ENCODE assay signal across 20 cellular contexts in genomic region chr2:32780961-32781360, GRCh38.
DNase-seq lines count a peak whose midpoint lies in the region; ATAC-seq, FAIRE-seq and TF ChIP-seq lines count a peak whose summit lies in the region.
"Had no signal": no experiment of that assay in that cellular context is flagged by ENCODE, and none has a peak within 500 bp of the region (broad histone marks: within the 10 kb centered on the region; RNA-seq: fewer than 3 reads in every experiment).

No MANE protein-coding gene starts in this region.

- H3K27me3 ChIP-seq in GM12878 (replicated peaks in 1 of 2; ENCODE audit: control insufficient read depth in 2 of 2, insufficient read depth in 2 of 2, low read length in 1 of 2), result no peaks in the 10 kb centered on the region
- H3K27me3 ChIP-seq: BLaER1 had no signal

- ATAC-seq in GM12878 (no peak), GM21723 (IDR thresholded peaks at IDR 0.05; ENCODE audit: unreplicated experiment) (no peak)

- no peak overlapping the region for H3K27ac ChIP-seq in GM12878 (ENCODE audit: control insufficient read depth, insufficient read depth)
- H3K27ac ChIP-seq: BLaER1 had no signal

- no peaks in the 10 kb centered on the region for H3K4me1 ChIP-seq in GM12878 (ENCODE audit: control insufficient read depth, insufficient read depth, low read length)
- H3K4me1 ChIP-seq: BLaER1, Caco-2, HAP-1 had no signal

- TF ChIP-seq RAD21 in GM12878 (IDR thresholded peaks at IDR 0.05; ENCODE audit: insufficient read depth, low read depth, low read length), result no peak

- SMC1A ChIA-PET in GM12878 (lab: Charles Lee; ENCODE audit: uncharacterized antibody, unreplicated experiment), result interaction anchor here (0.7 kb wide), 1 partner anchor 45 kb away, joined by 3 read pairs; no protein-coding TSS in a partner anchor

- H4K20me1 ChIP-seq in GM12878 (ENCODE audit: control insufficient read depth, insufficient read depth), result no peaks in the 10 kb centered on the region
- H4K20me1 ChIP-seq: BLaER1 had no signal

- CTCF ChIA-PET in GM12878 (lab: Yijun Ruan, JAX), result interaction anchor here (1.0 kb wide), 1 partner anchor 599 kb away, joined by 3 read pairs; no protein-coding TSS in a partner anchor

- no peak overlapping the region for H3K9ac ChIP-seq in GM12878 (ENCODE audit: control insufficient read depth, insufficient read depth, low read length)
- H3K9ac ChIP-seq: BLaER1 had no signal

- H3K9me3 ChIP-seq in GM12878 (replicated peaks; ENCODE audit: control insufficient read depth, insufficient read depth, low read length), result peaks cover 5% of the 10 kb centered on the region; the same call in 2 of the 3 replicates
- H3K9me3 ChIP-seq: HAP-1 had no signal

- RAD21 ChIA-PET in GM12878 (lab: Charles Lee; ENCODE audit: unreplicated experiment), result interaction anchor here (0.7 kb wide), 1 partner anchor 14 kb away, joined by 3 read pairs; no protein-coding TSS in a partner anchor

- H3K4me3 ChIP-seq in GM12878 (no peak overlapping the region), fibroblast of the aortic adventitia (ENCODE audit: low read depth, low read length) (no peak overlapping the region)
- H3K4me3 ChIP-seq: BLaER1, HAP-1 had no signal

- H3K4me2 ChIP-seq in GM12878 (ENCODE audit: control insufficient read depth, insufficient read depth), result no peak overlapping the region
- H3K4me2 ChIP-seq: BLaER1 had no signal

- in situ Hi-C loops in GM12878 (cut with MboI), result no loop called here

- TF ChIP-seq POLR2A in GM12878 (IDR thresholded peaks at IDR 0.05; ENCODE audit: low read depth, low read length), result no peak

- intact Hi-C loops in GM12878 (cut with micrococcal nuclease; ENCODE audit: unreplicated experiment), result no loop called here

- BruUV-seq in GM12878 (replicated peaks; lab: Mats Ljungman, UMichigan), result no TSS peak

- peak; percentile 59 for FAIRE-seq in GM12878 (lab: Jason Lieb, UNC)
- FAIRE-seq: G401.6, GM12892, GM19239, H1 had no signal

- TF ChIP-seq CTCF in GM12878 (IDR thresholded peaks at IDR 0.05 in 2 of 3, conservative IDR thresholded peaks at IDR 0.05 in 1 of 3; ENCODE audit: control insufficient read depth in 2 of 3, extremely low read depth in 1 of 3, insufficient read depth in 1 of 3, low read depth in 3 of 3, low read length in 3 of 3) (no peak), fibroblast of the aortic adventitia (IDR thresholded peaks at IDR 0.05; ENCODE audit: insufficient read depth, low read length) (no peak)

- no peak overlapping the region for H2AFZ ChIP-seq in GM12878 (ENCODE audit: control insufficient read depth, low read depth, low read length)

- DNase-seq in Daoy (ENCODE audit: low read depth), result peak; percentile 29
- DNase-seq in NCI-H226, result peak; percentile 53
- no peak for DNase-seq in GM12878 (ENCODE audit: low read depth, low spot score)
- DNase-seq in fibroblast of the aortic adventitia (ENCODE audit: low read depth), result peak; percentile 47
- DNase-seq in iPS-NIHi7 (ENCODE audit: extremely low spot score), result no peak
- no peak for DNase-seq in islet precursor cell
- DNase-seq: 8988T; AML-193; Caco-2; CD8-positive, alpha-beta memory T cell; DMS79; EL; HFFc6 had no signal

- TF ChIP-seq EP300 in GM12878 (IDR thresholded peaks at IDR 0.05; ENCODE audit: borderline replicate concordance in 1 of 2, control insufficient read depth in 1 of 2, low read depth in 2 of 2, low read length in 2 of 2), result no peak

- POLR2A ChIA-PET in GM12878 (lab: Charles Lee), result no interaction called here

- H3K79me2 ChIP-seq in GM12878 (ENCODE audit: control insufficient read depth, insufficient read depth, low read length), result no peaks in the 10 kb centered on the region

- WGBS in GM12878 (ENCODE audit: insufficient coverage, insufficient replicate concordance, low lambda C conversion rate, missing lambda C conversion rate), result 75% methylated on average over 2 of the region's 2 CpGs

- H3K36me3 ChIP-seq in GM12878 (ENCODE audit: control insufficient read depth in 2 of 2, insufficient read depth in 2 of 2, low read length in 1 of 2), result no peaks in the 10 kb centered on the region; a peak in 1 of 4 replicates
- H3K36me3 ChIP-seq: HAP-1 had no signal

TF ChIP-seq in GM12878, 131 proteins besides CTCF, POLR2A, EP300 and RAD21 (continues in another document):
- TF ChIP-seq CHD1 (IDR thresholded peaks at IDR 0.05; ENCODE audit: low read depth, low read length) (no peak), ZBTB11 (CRISPR knock-in tag; IDR thresholded peaks at IDR 0.05) (no peak), ZNF274 (IDR thresholded peaks at IDR 0.05; ENCODE audit: insufficient read depth, insufficient read length) (no peak), SIX5 (IDR thresholded peaks at IDR 0.05; ENCODE audit: low read depth, low read length, severe bottlenecking) (no peak), ZBED1 (IDR thresholded peaks at IDR 0.05; ENCODE audit: borderline replicate concordance) (no peak), TAF1 (IDR thresholded peaks at IDR 0.05; ENCODE audit: borderline replicate concordance, low read depth, low read length) (no peak)
- TF ChIP-seq, protein P1, sequence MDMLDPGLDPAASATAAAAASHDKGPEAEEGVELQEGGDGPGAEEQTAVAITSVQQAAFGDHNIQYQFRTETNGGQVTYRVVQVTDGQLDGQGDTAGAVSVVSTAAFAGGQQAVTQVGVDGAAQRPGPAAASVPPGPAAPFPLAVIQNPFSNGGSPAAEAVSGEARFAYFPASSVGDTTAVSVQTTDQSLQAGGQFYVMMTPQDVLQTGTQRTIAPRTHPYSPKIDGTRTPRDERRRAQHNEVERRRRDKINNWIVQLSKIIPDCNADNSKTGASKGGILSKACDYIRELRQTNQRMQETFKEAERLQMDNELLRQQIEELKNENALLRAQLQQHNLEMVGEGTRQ (IDR thresholded peaks at IDR 0.05; ENCODE audit: borderline replicate concordance, low read depth, low read length), result no peak
- TF ChIP-seq, protein P2, sequence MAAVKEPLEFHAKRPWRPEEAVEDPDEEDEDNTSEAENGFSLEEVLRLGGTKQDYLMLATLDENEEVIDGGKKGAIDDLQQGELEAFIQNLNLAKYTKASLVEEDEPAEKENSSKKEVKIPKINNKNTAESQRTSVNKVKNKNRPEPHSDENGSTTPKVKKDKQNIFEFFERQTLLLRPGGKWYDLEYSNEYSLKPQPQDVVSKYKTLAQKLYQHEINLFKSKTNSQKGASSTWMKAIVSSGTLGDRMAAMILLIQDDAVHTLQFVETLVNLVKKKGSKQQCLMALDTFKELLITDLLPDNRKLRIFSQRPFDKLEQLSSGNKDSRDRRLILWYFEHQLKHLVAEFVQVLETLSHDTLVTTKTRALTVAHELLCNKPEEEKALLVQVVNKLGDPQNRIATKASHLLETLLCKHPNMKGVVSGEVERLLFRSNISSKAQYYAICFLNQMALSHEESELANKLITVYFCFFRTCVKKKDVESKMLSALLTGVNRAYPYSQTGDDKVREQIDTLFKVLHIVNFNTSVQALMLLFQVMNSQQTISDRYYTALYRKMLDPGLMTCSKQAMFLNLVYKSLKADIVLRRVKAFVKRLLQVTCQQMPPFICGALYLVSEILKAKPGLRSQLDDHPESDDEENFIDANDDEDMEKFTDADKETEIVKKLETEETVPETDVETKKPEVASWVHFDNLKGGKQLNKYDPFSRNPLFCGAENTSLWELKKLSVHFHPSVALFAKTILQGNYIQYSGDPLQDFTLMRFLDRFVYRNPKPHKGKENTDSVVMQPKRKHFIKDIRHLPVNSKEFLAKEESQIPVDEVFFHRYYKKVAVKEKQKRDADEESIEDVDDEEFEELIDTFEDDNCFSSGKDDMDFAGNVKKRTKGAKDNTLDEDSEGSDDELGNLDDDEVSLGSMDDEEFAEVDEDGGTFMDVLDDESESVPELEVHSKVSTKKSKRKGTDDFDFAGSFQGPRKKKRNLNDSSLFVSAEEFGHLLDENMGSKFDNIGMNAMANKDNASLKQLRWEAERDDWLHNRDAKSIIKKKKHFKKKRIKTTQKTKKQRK (IDR thresholded peaks at IDR 0.05; ENCODE audit: low read depth, low read length), result no peak
- TF ChIP-seq, protein P3, sequence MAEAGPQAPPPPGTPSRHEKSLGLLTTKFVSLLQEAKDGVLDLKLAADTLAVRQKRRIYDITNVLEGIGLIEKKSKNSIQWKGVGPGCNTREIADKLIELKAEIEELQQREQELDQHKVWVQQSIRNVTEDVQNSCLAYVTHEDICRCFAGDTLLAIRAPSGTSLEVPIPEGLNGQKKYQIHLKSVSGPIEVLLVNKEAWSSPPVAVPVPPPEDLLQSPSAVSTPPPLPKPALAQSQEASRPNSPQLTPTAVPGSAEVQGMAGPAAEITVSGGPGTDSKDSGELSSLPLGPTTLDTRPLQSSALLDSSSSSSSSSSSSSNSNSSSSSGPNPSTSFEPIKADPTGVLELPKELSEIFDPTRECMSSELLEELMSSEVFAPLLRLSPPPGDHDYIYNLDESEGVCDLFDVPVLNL (IDR thresholded peaks at IDR 0.05; ENCODE audit: low read depth, low read length), result no peak

Comparison
In these comparisons a context has a peak if more than half of its experiments do, and no peak if none do; other contexts are left out.
1. DNase-seq: peak in Daoy (single experiment), NCI-H226 (single experiment) and fibroblast of the aortic adventitia (single experiment); none in GM12878 (single experiment), iPS-NIHi7 (single experiment) and islet precursor cell (single experiment).